Comparison of ENCODE assay signal across 17 cellular contexts in genomic region chr14:55624913-55625312, GRCh38.
"Had no signal": no experiment of that assay in that cellular context is flagged by ENCODE, and none has a peak within 500 bp of the region (broad histone marks: within the 10 kb centered on the region; RNA-seq: fewer than 3 reads in every experiment).

No MANE protein-coding gene starts in this region.

- H3K9me3 ChIP-seq: pancreas, transverse colon had no signal

- H3K4me1 ChIP-seq: pancreas, transverse colon had no signal

- DNase-seq: activated CD4-positive, CD25-positive, alpha-beta regulatory T cell treated with anti-CD3 and anti-CD28 coated beads, Interleukin-2, amount 50 U/mL, for 72 hours; activated naive CD4-positive, alpha-beta T cell treated with anti-CD3 and anti-CD28 coated beads, Interleukin-2, amount 50 U/mL, for 16 hours; activated T-cell treated with anti-CD3 and anti-CD28 coated beads, Interleukin-2, amount 50 U/mL, for 1 hour; caudate nucleus; glutamatergic neuron; hypothalamus; naive thymus-derived CD4-positive, alpha-beta T cell; pancreas; stimulated activated CD4-positive, alpha-beta T cell treated with anti-CD3 and anti-CD28 coated beads, Interleukin-15, amount 100 ng/mL, for 24 hours; stimulated activated CD4-positive, alpha-beta T cell treated with anti-CD3 and anti-CD28 coated beads, Interleukin-4, amount 100 ng/mL, for 1 hour; stimulated activated naive B cell treated with anti-CD40 and anti-IgM and Interleukin-4, amounts not matched to agents 10 μg/mL and 1 μg/mL and 100 μg/mL, for 72 hours; T-cell; T-helper 9 cell; transverse colon had no signal

- FAIRE-seq: pancreas had no signal

- H3K27me3 Mint-ChIP-seq: naive thymus-derived CD4-positive, alpha-beta T cell; stimulated activated naive B cell treated with anti-CD40 and anti-IgM and Interleukin-4, amounts not matched to agents 10 μg/mL and 1 μg/mL and 100 μg/mL, for 72 hours; T-cell had no signal

- H3K27ac ChIP-seq: coronary artery, pancreas, transverse colon had no signal

- H3K4me3 Mint-ChIP-seq: naive thymus-derived CD4-positive, alpha-beta T cell; stimulated activated naive B cell treated with anti-CD40 and anti-IgM and Interleukin-4, amounts not matched to agents 10 μg/mL and 1 μg/mL and 100 μg/mL, for 72 hours; T-cell had no signal

- H3K4me3 ChIP-seq: coronary artery, pancreas, SK-N-MC, transverse colon had no signal

- ATAC-seq: esophagus mucosa; naive thymus-derived CD4-positive, alpha-beta T cell; pancreas; stimulated activated naive B cell treated with anti-CD40 and anti-IgM and Interleukin-4, amounts not matched to agents 10 μg/mL and 1 μg/mL and 100 μg/mL, for 72 hours; T-cell had no signal

- H3K27me3 ChIP-seq: pancreas, transverse colon had no signal
